Comparison of ENCODE assay signal across 19 cellular contexts in the genomic region with DNA sequence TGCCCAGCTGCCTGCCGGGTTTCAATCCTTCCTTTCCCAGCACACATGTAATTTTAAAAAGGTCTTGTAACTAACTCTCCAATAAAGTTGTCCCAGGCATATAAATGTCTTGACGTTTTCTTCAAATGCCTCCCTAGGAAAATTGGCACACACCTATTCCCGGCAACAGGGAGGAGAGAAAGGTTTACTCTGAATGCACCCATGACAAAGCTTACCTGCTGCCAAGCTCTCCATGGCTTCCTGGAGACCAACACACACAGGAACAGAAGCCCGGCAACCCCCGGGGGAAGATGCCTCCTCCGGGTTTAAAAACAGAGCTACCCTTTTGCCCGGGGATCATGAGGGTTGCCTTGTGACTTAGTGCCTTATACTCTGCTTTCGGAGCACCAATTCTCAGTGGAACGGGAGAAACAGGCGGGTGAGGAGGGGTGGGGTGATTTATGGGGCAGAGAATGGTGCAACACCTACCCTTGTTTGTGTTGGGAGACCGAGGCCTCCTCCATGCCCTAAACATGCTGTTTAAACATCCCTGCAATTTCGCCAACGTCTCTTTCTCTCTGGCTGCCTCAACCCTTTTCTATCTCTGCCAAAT. TPM values are rescaled to one million over a fixed set of nuclear protein-coding genes. Genes with fewer than 3 reads are reported as not detected.
"Had no signal": no experiment of that assay in that cellular context is flagged by ENCODE, and none has a peak within 500 bp of the region (broad histone marks: within the 10 kb centered on the region; RNA-seq: fewer than 3 reads in every experiment).

No MANE protein-coding gene starts in this region.

- H3K9me3 ChIP-seq: body of pancreas, psoas muscle, sigmoid colon, thoracic aorta had no signal

- FAIRE-seq: urothelium cell line had no signal

- ATAC-seq: activated T-cell treated with anti-CD3 and anti-CD28 coated beads, Interleukin-2, amount 50 U/mL, for 4 hours; body of pancreas; naive thymus-derived CD8-positive, alpha-beta T cell; psoas muscle; T-cell had no signal

- H3K27ac ChIP-seq: body of pancreas, psoas muscle, sigmoid colon, SK-N-MC, spleen, thoracic aorta had no signal

- DNase-seq: activated CD4-positive, alpha-beta T cell treated with anti-CD3 and anti-CD28 coated beads, Interleukin-2, amount 50 U/mL, for 4 hours; activated CD4-positive, CD25-positive, alpha-beta regulatory T cell treated with anti-CD3 and anti-CD28 coated beads, Interleukin-2, amount 50 U/mL, for 72 hours; activated effector memory CD4-positive, alpha-beta T cell treated with Interleukin-2 at 50 U/mL for 16 hours; activated T-cell treated with anti-CD3 and anti-CD28 coated beads, Interleukin-2, amount 50 U/mL, for 4 hours; amniotic stem cell; central memory CD4-positive, alpha-beta T cell; effector memory CD4-positive, alpha-beta T cell; foreskin melanocyte; kidney glomerular epithelial cell; naive thymus-derived CD8-positive, alpha-beta T cell; psoas muscle; sigmoid colon; spleen; T-cell; T-helper 9 cell had no signal

- H3K36me3 ChIP-seq: sigmoid colon, spleen, thoracic aorta had no signal

- H3K27me3 ChIP-seq: body of pancreas, sigmoid colon had no signal

- H3K4me3 ChIP-seq: body of pancreas, psoas muscle, sigmoid colon, SK-N-MC, spleen, thoracic aorta had no signal

- H3K4me1 ChIP-seq: body of pancreas, psoas muscle had no signal

RNA-seq across cellular contexts. Expression of a gene that starts 4.8 kb away (rescaled TPM):
- total RNA-seq: activated T-cell treated with anti-CD3 and anti-CD28 coated beads, Interleukin-2, amount 50 U/mL, for 4 hours; naive thymus-derived CD8-positive, alpha-beta T cell had no signal
- polyA plus RNA-seq: naive thymus-derived CD8-positive, alpha-beta T cell had no signal
